ENCODE assay signal across 8 cellular contexts in genomic region chr5:5422819-5423515, GRCh38. TPM values are rescaled to one million over a fixed set of nuclear protein-coding genes. Genes with fewer than 3 reads are reported as not detected.
DNase-seq lines count a peak whose midpoint lies in the region; ATAC-seq and TF ChIP-seq lines count a peak whose summit lies in the region.

No MANE protein-coding gene starts in this region.

- in situ Hi-C loops in GM13977 (cut with MboI; ENCODE audit: low pct_unique_long_range_greater_than_20kb, low sequenced_read_pairs, unreplicated experiment), result loop anchor here (25.0 kb wide), 1 partner anchor 286 kb away; the partner anchor contains the start of gene ADAMTS16

- peaks cover 54% of the 10 kb centered on the region for H3K79me2 ChIP-seq in GM23338 (replicated peaks; ENCODE audit: insufficient read depth)

- peaks cover 24% of the 10 kb centered on the region for H3K4me1 Mint-ChIP-seq in GM23338

- H3K36me3 Mint-ChIP-seq in GM23338 (ENCODE audit: low read depth), result no peaks in the 10 kb centered on the region

- H4K20me1 ChIP-seq in GM23338 (replicated peaks; ENCODE audit: insufficient read depth), result peaks cover 34% of the 10 kb centered on the region

- no peaks in the 10 kb centered on the region for H3K27me3 ChIP-seq in GM23338 (ENCODE audit: insufficient read depth)
- no peaks in the 10 kb centered on the region for H3K27me3 ChIP-seq in MG63
- H3K27me3 ChIP-seq in mucosa of stomach (ENCODE audit: control insufficient read depth, insufficient read depth, low read length), result no peaks in the 10 kb centered on the region

- H3K27ac ChIP-seq in GM23338 (ENCODE audit: low read depth) (0 out of 2 replicates have a peak overlapping the region, but pooled peaks have one; percentile 75), caudate nucleus (ENCODE audit: low read depth, low read length) (peak overlapping the region; percentile 100)

- peak overlapping the region; percentile 93 for H3K27ac Mint-ChIP-seq in GM23338

- TF ChIP-seq CTCF in GM23338 (conservative IDR thresholded peaks at IDR 0.05; ENCODE audit: low read depth in 2 of 2) (no peak), GM13977 (IDR thresholded peaks at IDR 0.05; ENCODE audit: extremely low read depth, insufficient read depth, missing control alignments) (no peak)

- H3F3A ChIP-seq in GM23338 (replicated peaks; ENCODE audit: low read depth), result peaks cover 5% of the 10 kb centered on the region; the same call in 1 of the 2 replicates

- H3K36me3 ChIP-seq in GM23338 (ENCODE audit: insufficient read depth), result no peaks in the 10 kb centered on the region
- H3K36me3 ChIP-seq in MG63, result peaks cover 24% of the 10 kb centered on the region
- no peaks in the 10 kb centered on the region for H3K36me3 ChIP-seq in mucosa of stomach (ENCODE audit: control insufficient read depth, insufficient read depth, low read length)

- peak overlapping the region; percentile 97 for H3K4me2 ChIP-seq in GM23338

- H3K9me2 ChIP-seq in GM23338 (ENCODE audit: insufficient read depth), result no peaks in the 10 kb centered on the region

- peak overlapping the region; percentile 59; the same call in 2 of the 3 replicates for H3K4me3 Mint-ChIP-seq in GM23338

- no peak overlapping the region for H2AFZ ChIP-seq in GM23338

- H3K4me3 ChIP-seq in GM23338, result peak overlapping the region; percentile 95
- H3K4me3 ChIP-seq in MG63, result peak overlapping the region; percentile 72
- H3K4me3 ChIP-seq in mucosa of stomach (ENCODE audit: low read length), result peak overlapping the region; percentile 72

- peak overlapping the region; percentile 84 for H3K9ac ChIP-seq in mucosa of stomach (ENCODE audit: low read length)

- no peaks in the 10 kb centered on the region for H3K9me3 Mint-ChIP-seq in GM23338

- peaks cover 29% of the 10 kb centered on the region for H3K4me1 ChIP-seq in GM23338 (ENCODE audit: insufficient read depth)
- H3K4me1 ChIP-seq in mucosa of stomach (ENCODE audit: control insufficient read depth, insufficient read depth, low read length), result peaks cover 21% of the 10 kb centered on the region

- DNase-seq in DMS 273 (lab: John Stamatoyannopoulos, UW; ENCODE audit: unreplicated experiment), result peak; percentile 45
- DNase-seq in DMS 273 treated with DMSO at 0.1 percent for 48 hours (lab: John Stamatoyannopoulos, UW), result no peak
- peak; percentile 39 for DNase-seq in GM23338 (ENCODE audit: low spot score)
- no peak for DNase-seq in MG63
- DNase-seq in caudate nucleus (lab: John Stamatoyannopoulos, UW), result peak in 3 of 61 donors; percentile 28 to 62 (median 40)
- DNase-seq in DMS153 treated with DMSO at 0.1 percent for 48 hours (lab: John Stamatoyannopoulos, UW; ENCODE audit: unreplicated experiment), result no peak
- no peak for DNase-seq in GM13977 (ENCODE audit: low spot score)

- H3K27me3 Mint-ChIP-seq in GM23338 (ENCODE audit: insufficient read depth, low read depth, poor library complexity), result peaks cover 12% of the 10 kb centered on the region

- no peaks in the 10 kb centered on the region for H3K9me3 ChIP-seq in MG63
- no peaks in the 10 kb centered on the region for H3K9me3 ChIP-seq in mucosa of stomach (ENCODE audit: control insufficient read depth, low read length)

- peak; percentile 16 for ATAC-seq in GM23338

TF ChIP-seq in GM23338, 12 proteins besides CTCF, POLR2A, EP300 and RAD21 (continues in another document):
- TF ChIP-seq ZNF462 (CRISPR knock-in tag; IDR thresholded peaks at IDR 0.05) (no peak), REST (IDR thresholded peaks at IDR 0.05; ENCODE audit: unreplicated experiment) (no peak), EZH2phosphoT487 (IDR thresholded peaks at IDR 0.05; ENCODE audit: unreplicated experiment) (no peak)

RNA-seq across cellular contexts. Expression of gene ICE1, which starts 0.5 kb away (rescaled TPM):
- total RNA-seq in GM23338 (2014; rRNA removed; shearing (Covaris generic)), result 54.4 and 59.5 TPM in 2 replicates
- 64.1 and 65.1 TPM in 2 replicates for polyA plus RNA-seq in GM23338 (2016; fragmentation: Nextera tagmentation; extraction: Ambion mirVana)
- 18.4 and 31.7 TPM in 2 replicates for total RNA-seq in MG63 (2014; rRNA removed; shearing (Covaris generic); ENCODE audit: low replicate concordance)

Comparison
In these comparisons a context has a peak if more than half of its experiments do, and no peak if none do; other contexts are left out.
1. DNase-seq: peak in DMS 273 (single experiment) and GM23338 (single experiment); none in DMS 273 treated with DMSO at 0.1 percent for 48 hours (single experiment), MG63 (single experiment), DMS153 treated with DMSO at 0.1 percent for 48 hours (single experiment) and GM13977 (single experiment).
2. Peak in every context shown above with its lines, with median percentiles within 50 percentile points of each other: H3K4me3 ChIP-seq.